In the genomic region with DNA sequence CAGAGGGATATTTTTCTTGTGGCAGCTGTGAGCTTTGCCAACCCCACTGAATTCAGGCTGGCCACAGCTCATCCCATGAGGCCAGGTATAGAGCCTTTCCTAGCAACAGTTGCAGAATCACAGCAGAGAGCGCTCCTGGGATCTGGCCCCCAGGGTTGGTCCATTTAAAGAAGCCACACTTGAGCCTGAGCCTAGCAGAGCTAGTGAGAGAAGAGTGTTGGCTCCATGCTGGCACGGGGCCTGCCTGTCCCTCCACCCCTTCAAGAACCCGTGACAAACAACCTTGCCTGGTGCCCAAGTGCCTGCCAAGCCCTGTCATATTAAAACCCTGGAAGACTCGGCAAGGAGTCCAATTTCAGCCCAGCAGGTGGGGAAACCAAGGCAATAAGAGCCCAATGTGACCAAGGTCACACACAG, we compare ENCODE assay signal across 9 cellular contexts.
DNase-seq lines count a peak whose midpoint lies in the region; ATAC-seq, FAIRE-seq and TF ChIP-seq lines count a peak whose summit lies in the region.
"Had no signal": no experiment of that assay in that cellular context is flagged by ENCODE, and none has a peak within 500 bp of the region (broad histone marks: within the 10 kb centered on the region; RNA-seq: fewer than 3 reads in every experiment).

No MANE protein-coding gene starts in this region.

- H3K4me3 ChIP-seq in dorsolateral prefrontal cortex (no peak overlapping the region), pancreas (no peak overlapping the region)
- no peak overlapping the region for H3K4me3 ChIP-seq in CD8-positive, alpha-beta T cell (ENCODE audit: low read depth, low read length)

- no peaks in the 10 kb centered on the region for H3K27me3 ChIP-seq in dorsolateral prefrontal cortex
- no peaks in the 10 kb centered on the region for H3K27me3 ChIP-seq in pancreas
- H3K27me3 ChIP-seq in CD8-positive, alpha-beta T cell (ENCODE audit: insufficient read depth, low read length) = no peaks in the 10 kb centered on the region

- H3K9me3 Mint-ChIP-seq in nephron progenitor cell = no peaks in the 10 kb centered on the region
- no peaks in the 10 kb centered on the region for H3K9me3 Mint-ChIP-seq in CD8-positive, alpha-beta T cell

- peak; percentile 6 to 27 (median 18) for ATAC-seq in pancreas
- no peak for ATAC-seq in CD8-positive, alpha-beta T cell
- ATAC-seq: activated CD8-positive, alpha-beta T cell treated with anti-CD3 and anti-CD28 coated beads, Interleukin-2, amount 10 ng/mL, durations not matched to agents 7 days and 5 days had no signal

- H3K36me3 Mint-ChIP-seq in nephron progenitor cell (ENCODE audit: low read depth) = no peaks in the 10 kb centered on the region
- no peaks in the 10 kb centered on the region for H3K36me3 Mint-ChIP-seq in CD8-positive, alpha-beta T cell

- peak; percentile 90 for DNase-seq in COR-L47 (lab: John Stamatoyannopoulos, UW)
- DNase-seq in NCI-H2107 treated with DMSO at 0.1 percent for 48 hours (lab: John Stamatoyannopoulos, UW; ENCODE audit: unreplicated experiment) = peak; percentile 99
- peak in 3 of 10 donors; percentile 40 to 46 (median 45) for DNase-seq in dorsolateral prefrontal cortex
- peak in 4 of 6 donors; percentile 58 to 72 (median 66) for DNase-seq in pancreas
- DNase-seq in nephron progenitor cell = no peak
- DNase-seq in CD8-positive, alpha-beta T cell = no peak
- no peak for DNase-seq in KBM-7
- DNase-seq in GDM1 (lab: John Stamatoyannopoulos, UW) = no peak
- DNase-seq: activated CD8-positive, alpha-beta T cell treated with anti-CD3 and anti-CD28 coated beads, Interleukin-2, amount 10 ng/mL, durations not matched to agents 7 days and 5 days had no signal

- H3K4me1 ChIP-seq in pancreas = peaks cover 34 to 41% (median 37%) of the 10 kb centered on the region in 3 donors
- peaks cover 26% of the 10 kb centered on the region for H3K4me1 ChIP-seq in CD8-positive, alpha-beta T cell (ENCODE audit: insufficient read depth, low read length)

- peaks cover 7% of the 10 kb centered on the region for H3K27me3 Mint-ChIP-seq in nephron progenitor cell (ENCODE audit: low read depth, poor library complexity)
- no peaks in the 10 kb centered on the region for H3K27me3 Mint-ChIP-seq in CD8-positive, alpha-beta T cell (ENCODE audit: low read depth)

- no peaks in the 10 kb centered on the region for H3K36me3 ChIP-seq in pancreas
- H3K36me3 ChIP-seq in CD8-positive, alpha-beta T cell (ENCODE audit: insufficient read depth, low read length) = no peaks in the 10 kb centered on the region

- CTCF ChIA-PET in CD8-positive, alpha-beta T cell (lab: Charles Lee) = interaction anchor here (0.8 to 5.9 kb wide), 13 partner anchors 8 to 153 kb away, joined by 3 to 58 read pairs (median 4); no protein-coding TSS in a partner anchor

- peaks cover 80% of the 10 kb centered on the region for H3K4me1 Mint-ChIP-seq in nephron progenitor cell
- peaks cover 31% of the 10 kb centered on the region for H3K4me1 Mint-ChIP-seq in CD8-positive, alpha-beta T cell (ENCODE audit: low read depth)

- no peak overlapping the region for H3K27ac Mint-ChIP-seq in nephron progenitor cell
- no peak overlapping the region for H3K27ac Mint-ChIP-seq in CD8-positive, alpha-beta T cell

- H3K9me3 ChIP-seq in pancreas = no peaks in the 10 kb centered on the region
- H3K9me3 ChIP-seq in CD8-positive, alpha-beta T cell (ENCODE audit: low read length) = no peaks in the 10 kb centered on the region

- no peak for FAIRE-seq in pancreas (lab: Jason Lieb, UNC)

- POLR2A ChIA-PET in CD8-positive, alpha-beta T cell (lab: Charles Lee) = no interaction called here

- TF ChIP-seq CTCF in dorsolateral prefrontal cortex (IDR thresholded peaks at IDR 0.05 in 54 of 56, conservative IDR thresholded peaks at IDR 0.05 in 2 of 56; ENCODE audit: low read depth in 1 of 56, partially characterized antibody in 56 of 56) (no peak), pancreas (IDR thresholded peaks at IDR 0.05) (no peak), nephron progenitor cell (IDR thresholded peaks at IDR 0.05) (no peak)
- TF ChIP-seq CTCF in CD8-positive, alpha-beta T cell (IDR thresholded peaks at IDR 0.05) = no peak

- intact Hi-C loops in dorsolateral prefrontal cortex (cut with DNase I) (loop anchor here in 1 of 2 donors (1.0 to 2.0 kb wide), 3 partner anchors 29 to 123 kb away; no protein-coding TSS in a partner anchor), pancreas (cut with DNase I) (loop anchor here in 1 of 3 donors (10.0 kb wide), 1 partner anchor 147 kb away; no protein-coding TSS in a partner anchor)
- intact Hi-C loops in CD8-positive, alpha-beta T cell (cut with DNase I, micrococcal nuclease) = no loop called here

- H3K27ac ChIP-seq in dorsolateral prefrontal cortex = peak overlapping the region in 58 of 59 donors; percentile 32 to 97 (median 89)
- peak overlapping the region; percentile 86 to 95 (median 90) for H3K27ac ChIP-seq in pancreas
- H3K27ac ChIP-seq in CD8-positive, alpha-beta T cell (ENCODE audit: low read depth, low read length) = no peak overlapping the region

- H3K4me3 Mint-ChIP-seq in nephron progenitor cell = no peak overlapping the region
- H3K4me3 Mint-ChIP-seq in CD8-positive, alpha-beta T cell = no peak overlapping the region
- H3K4me3 Mint-ChIP-seq: activated CD8-positive, alpha-beta T cell treated with anti-CD3 and anti-CD28 coated beads, Interleukin-2, amount 10 ng/mL, durations not matched to agents 7 days and 5 days had no signal

- 13 to 20% methylated on average over 4 of the region's 4 CpGs for WGBS in pancreas, 2 donors

- in situ Hi-C loops in KBM-7 (cut with MboI; ENCODE audit: low pct_unique_long_range_greater_than_20kb, low sequenced_read_pairs) = loop anchor here (10.0 kb wide), 1 partner anchor 137 kb away; no protein-coding TSS in a partner anchor

Comparison
In these comparisons a context has a peak if more than half of its experiments do, and no peak if none do; other contexts are left out.
1. DNase-seq: peak in COR-L47 (single experiment), NCI-H2107 treated with DMSO at 0.1 percent for 48 hours (single experiment) and pancreas (4 of 6); none in nephron progenitor cell (single experiment), CD8-positive, alpha-beta T cell (0 of 7), KBM-7 (single experiment) and GDM1 (single experiment).